24 cellular contexts compared by ENCODE assay signal in genomic region chr1:116954450-116954849, GRCh38. TPM values are rescaled to one million over a fixed set of nuclear protein-coding genes. Genes with fewer than 3 reads are reported as not detected.
DNase-seq lines count a peak whose midpoint lies in the region; ATAC-seq, FAIRE-seq and TF ChIP-seq lines count a peak whose summit lies in the region.
"Had no signal": no experiment of that assay in that cellular context is flagged by ENCODE, and none has a peak within 500 bp of the region (broad histone marks: within the 10 kb centered on the region; RNA-seq: fewer than 3 reads in every experiment).

No MANE protein-coding gene starts in this region.

- H3K4me2 ChIP-seq in trophoblast cell (ENCODE audit: low read length) = no peak overlapping the region

- H4K8ac ChIP-seq in trophoblast cell (ENCODE audit: low read depth, low read length) = no peak overlapping the region

- no peak overlapping the region for H2BK5ac ChIP-seq in trophoblast cell (ENCODE audit: low read depth, low read length, poor library complexity)

- no peak overlapping the region for H2AFZ ChIP-seq in trophoblast cell (ENCODE audit: insufficient read depth, low read length, poor library complexity)
- H2AFZ ChIP-seq: parathyroid adenoma had no signal

- no peak overlapping the region for H3K9ac ChIP-seq in trophoblast cell (ENCODE audit: low read length)
- H3K9ac ChIP-seq: parathyroid adenoma had no signal

- H4K12ac ChIP-seq in trophoblast cell (ENCODE audit: low read depth, low read length) = no peak overlapping the region

- H3K4me1 ChIP-seq in pancreas (no peaks in the 10 kb centered on the region), trophoblast cell (ENCODE audit: control insufficient read depth in 1 of 2, insufficient read depth in 2 of 2, low read length in 2 of 2) (peaks cover 2 to 9% of the 10 kb centered on the region in 2 experiments)
- H3K4me1 ChIP-seq: parathyroid adenoma had no signal

- H3K36me3 ChIP-seq in pancreas (peaks cover 0 to 10% (median 5%) of the 10 kb centered on the region in 3 donors), trophoblast cell (ENCODE audit: control insufficient read depth in 1 of 2, insufficient read depth in 2 of 2, low read length in 2 of 2) (peaks cover 2 to 11% of the 10 kb centered on the region in 2 experiments)
- H3K36me3 ChIP-seq: upper lobe of left lung had no signal

- H3K4ac ChIP-seq in trophoblast cell (ENCODE audit: low read depth, low read length) = no peak overlapping the region

- 40 to 53% methylated on average over 3 of the region's 3 CpGs for WGBS in pancreas, 2 donors
- WGBS in trophoblast cell (ENCODE audit: extremely low coverage, insufficient coverage, insufficient read length) = no CpG with 5 or more reads among the region's 3 CpGs

- no peak overlapping the region for H3K4me3 ChIP-seq in fibroblast of mammary gland (ENCODE audit: control insufficient read depth, low read depth, low read length)
- H3K4me3 ChIP-seq in pancreas = no peak overlapping the region
- no peak overlapping the region for H3K4me3 ChIP-seq in trophoblast cell (ENCODE audit: low read depth, low read length)
- H3K4me3 ChIP-seq: upper lobe of left lung had no signal

- no peak overlapping the region for H2BK12ac ChIP-seq in trophoblast cell (ENCODE audit: low read length)

- no peak overlapping the region for H2BK120ac ChIP-seq in trophoblast cell (ENCODE audit: insufficient read depth, low read length, poor library complexity)

- H3K79me1 ChIP-seq in trophoblast cell (ENCODE audit: low read length) = no peaks in the 10 kb centered on the region

- no peak for TF ChIP-seq CTCF in fibroblast of mammary gland (conservative IDR thresholded peaks at IDR 0.05; ENCODE audit: control insufficient read depth, insufficient read depth, low read depth, low read length)
- no peak for TF ChIP-seq CTCF in pancreas (IDR thresholded peaks at IDR 0.05)

- no peak overlapping the region for H3K14ac ChIP-seq in trophoblast cell (ENCODE audit: low read length)

- ATAC-seq in pancreas = peak in 3 of 4 donors; percentile 31 to 56 (median 53)
- no peak for ATAC-seq in GM18502 (IDR thresholded peaks at IDR 0.05; ENCODE audit: poor library complexity, unreplicated experiment)
- ATAC-seq: activated naive CD8-positive, alpha-beta T cell treated with anti-CD3 and anti-CD28 coated beads, Interleukin-2, amount 50 U/mL, for 24 hours; naive thymus-derived CD8-positive, alpha-beta T cell; PC-3 had no signal

- no peak for FAIRE-seq in pancreas (lab: Jason Lieb, UNC)
- FAIRE-seq: frontal cortex, small intestine had no signal

- no peak overlapping the region for H3K23ac ChIP-seq in trophoblast cell (ENCODE audit: low read length)

- H3K9me3 ChIP-seq in pancreas (no peaks in the 10 kb centered on the region), trophoblast cell (ENCODE audit: insufficient read depth, low read depth, low read length) (no peaks in the 10 kb centered on the region)
- H3K9me3 ChIP-seq: upper lobe of left lung had no signal

- intact Hi-C loops in pancreas (cut with DNase I) = no loop called here

- no peak overlapping the region for H2AK5ac ChIP-seq in trophoblast cell (ENCODE audit: low read length)

- H3K27ac ChIP-seq in pancreas (no peak overlapping the region), trophoblast cell (ENCODE audit: low read depth, low read length) (no peak overlapping the region)
- H3K27ac ChIP-seq: parathyroid adenoma, upper lobe of left lung had no signal

- H3K27me3 ChIP-seq in pancreas = no peaks in the 10 kb centered on the region
- no peaks in the 10 kb centered on the region for H3K27me3 ChIP-seq in trophoblast cell (ENCODE audit: insufficient read depth, low read length)
- H3K27me3 ChIP-seq: upper lobe of left lung had no signal

- no peak overlapping the region for H4K91ac ChIP-seq in trophoblast cell (ENCODE audit: low read depth, low read length)

- peak; percentile 89 for DNase-seq in LHCN-M2 (ENCODE audit: low read depth)
- DNase-seq in SHP77 treated with DMSO at 0.1 percent for 48 hours (lab: John Stamatoyannopoulos, UW) = peak; percentile 17
- peak; percentile 61 for DNase-seq in fibroblast of mammary gland (ENCODE audit: low read depth)
- DNase-seq in pancreas = no peak
- DNase-seq in trophoblast cell = no peak
- DNase-seq in activated CD4-positive, alpha-beta T cell treated with anti-CD3 and anti-CD28 coated beads, Interleukin-2, amount 50 U/mL, for 4 hours = no peak
- DNase-seq: activated effector memory CD4-positive, alpha-beta T cell treated with anti-CD3 and anti-CD28 coated beads, Interleukin-2, amount 50 U/mL, for 16 hours; activated naive CD8-positive, alpha-beta T cell treated with anti-CD3 and anti-CD28 coated beads, Interleukin-2, amount 50 U/mL, for 24 hours; AML-193; caudate nucleus; CD8-positive, alpha-beta memory T cell; DMS53; H7; Kasumi-1; kidney glomerular epithelial cell; naive thymus-derived CD8-positive, alpha-beta T cell; NCI-H1105 treated with DMSO at 0.1 percent for 48 hours; PC-3; small intestine; stimulated activated CD4-positive, alpha-beta T cell treated with anti-CD3 and anti-CD28 coated beads, Interleukin-2, amount 100 ng/mL, for 48 hours; upper lobe of left lung had no signal

- no peak overlapping the region for H3K18ac ChIP-seq in trophoblast cell (ENCODE audit: low read length)

- H3K79me2 ChIP-seq in trophoblast cell (ENCODE audit: control insufficient read depth, insufficient read depth, low read length, poor library complexity) = no peaks in the 10 kb centered on the region
- H3K79me2 ChIP-seq: parathyroid adenoma had no signal

RNA-seq across cellular contexts. Expression of gene PTGFRN, which starts 44.7 kb away (rescaled TPM):
- total RNA-seq in LHCN-M2 (2014; rRNA removed) = 60.0 and 61.7 TPM in 2 replicates
- polyA plus RNA-seq in LHCN-M2 (2012) = 29.1 TPM
- 10 to 100 TPM; 20.4 to 62.0 (median 25.6) TPM for total RNA-seq in pancreas
- 10 to 100 TPM in 1 of 2 donors, 1 to 10 TPM in 1; 9.9 to 14.7 TPM for polyA plus RNA-seq in pancreas
- polyA plus RNA-seq in trophoblast cell (2013) = 83.0 and 85.0 TPM in 2 replicates

RNA-seq across cellular contexts. Expression of gene CD101, which starts 47.1 kb away (rescaled TPM):
- total RNA-seq in LHCN-M2 (2014; rRNA removed) (0.40 and 0.83 TPM in 2 replicates), pancreas (1 to 10 TPM in 4 of 6 donors, under 1 TPM in 2; 0.51 to 2.0 (median 1.2) TPM)
- 0.26 TPM for polyA plus RNA-seq in LHCN-M2 (2012)
- polyA plus RNA-seq in pancreas = 1 to 10 TPM; 1.5 to 3.4 TPM
- 0.82 and 1.3 TPM in 2 replicates for polyA plus RNA-seq in trophoblast cell (2013)
- total RNA-seq: naive thymus-derived CD8-positive, alpha-beta T cell had no signal

Comparison
In these comparisons a context has a peak if more than half of its experiments do, and no peak if none do; other contexts are left out.
1. DNase-seq: peak in LHCN-M2 (single experiment), SHP77 treated with DMSO at 0.1 percent for 48 hours (single experiment) and fibroblast of mammary gland (single experiment); none in pancreas (0 of 6), trophoblast cell (0 of 2) and activated CD4-positive, alpha-beta T cell treated with anti-CD3 and anti-CD28 coated beads, Interleukin-2, amount 50 U/mL, for 4 hours (0 of 2).